23 cellular contexts compared by ENCODE assay signal in genomic region chr13:42418184-42418583, GRCh38.
"Had no signal": no experiment of that assay in that cellular context is flagged by ENCODE, and none has a peak within 500 bp of the region (broad histone marks: within the 10 kb centered on the region; RNA-seq: fewer than 3 reads in every experiment).

No MANE protein-coding gene starts in this region.

- H3K27ac Mint-ChIP-seq: dendritic cell treated with granulocyte-macrophage colony-stimulating factor and Interleukin-4, amounts not matched to agents 40 ng/mL and 50 ng/mL, for 4 days; endodermal cell; natural killer cell treated with Interleukin-12 subunit alpha and Interleukin-12 subunit beta and Interleukin-15 and Interleukin-18, amount 100 ng/mL, for 72 hours; neural progenitor cell had no signal

- H3K4me1 Mint-ChIP-seq: endodermal cell, naive B cell, neural progenitor cell had no signal

- H3K27me3 Mint-ChIP-seq: dendritic cell treated with granulocyte-macrophage colony-stimulating factor and Interleukin-4, amounts not matched to agents 40 ng/mL and 50 ng/mL, for 4 days; memory B cell had no signal

- H3K4me3 Mint-ChIP-seq: dendritic cell treated with granulocyte-macrophage colony-stimulating factor and Interleukin-4, amounts not matched to agents 40 ng/mL and 50 ng/mL, for 4 days; endodermal cell; memory B cell; naive B cell; natural killer cell treated with Interleukin-12 subunit alpha and Interleukin-12 subunit beta and Interleukin-15 and Interleukin-18, amount 100 ng/mL, for 72 hours; neural progenitor cell had no signal

- H3K36me3 Mint-ChIP-seq: memory B cell, neural progenitor cell had no signal

- DNase-seq: colonic mucosa; effector CD8-positive, alpha-beta T cell; endodermal cell; foreskin fibroblast; gastrocnemius medialis; head of caudate nucleus; kidney; mucosa of descending colon; naive B cell; stimulated activated CD4-positive, alpha-beta T cell treated with anti-CD3 and anti-CD28 coated beads, Interleukin-12 subunit alpha, Interleukin-12 subunit beta, amount 100 ng/mL, for 4 hours; stimulated activated CD4-positive, alpha-beta T cell treated with anti-CD3 and anti-CD28 coated beads, Interleukin-1b, Interleukin-23, amount 100 ng/mL, for 48 hours; stimulated activated CD4-positive, alpha-beta T cell treated with anti-CD3 and anti-CD28 coated beads, Interleukin-4, amount 100 ng/mL, for 1 hour; stimulated activated CD8-positive, alpha-beta memory T cell treated with anti-CD3 and anti-CD28 coated beads, Interleukin-4, amount 100 ng/mL, for 48 hours; stimulated activated naive CD4-positive, alpha-beta T cell; upper lobe of left lung; uterus had no signal

- ATAC-seq: esophagus mucosa; gastrocnemius medialis; left lobe of liver; mucosa of descending colon; natural killer cell treated with Interleukin-12 subunit alpha and Interleukin-12 subunit beta and Interleukin-15 and Interleukin-18, amount 100 ng/mL, for 72 hours; sciatic nerve had no signal

- H3K9me3 Mint-ChIP-seq: endodermal cell; memory B cell; naive B cell; natural killer cell treated with Interleukin-12 subunit alpha and Interleukin-12 subunit beta and Interleukin-15 and Interleukin-18, amount 100 ng/mL, for 72 hours; neural progenitor cell had no signal
